Comparison of ENCODE assay signal across 1 cellular context in the genomic region with DNA sequence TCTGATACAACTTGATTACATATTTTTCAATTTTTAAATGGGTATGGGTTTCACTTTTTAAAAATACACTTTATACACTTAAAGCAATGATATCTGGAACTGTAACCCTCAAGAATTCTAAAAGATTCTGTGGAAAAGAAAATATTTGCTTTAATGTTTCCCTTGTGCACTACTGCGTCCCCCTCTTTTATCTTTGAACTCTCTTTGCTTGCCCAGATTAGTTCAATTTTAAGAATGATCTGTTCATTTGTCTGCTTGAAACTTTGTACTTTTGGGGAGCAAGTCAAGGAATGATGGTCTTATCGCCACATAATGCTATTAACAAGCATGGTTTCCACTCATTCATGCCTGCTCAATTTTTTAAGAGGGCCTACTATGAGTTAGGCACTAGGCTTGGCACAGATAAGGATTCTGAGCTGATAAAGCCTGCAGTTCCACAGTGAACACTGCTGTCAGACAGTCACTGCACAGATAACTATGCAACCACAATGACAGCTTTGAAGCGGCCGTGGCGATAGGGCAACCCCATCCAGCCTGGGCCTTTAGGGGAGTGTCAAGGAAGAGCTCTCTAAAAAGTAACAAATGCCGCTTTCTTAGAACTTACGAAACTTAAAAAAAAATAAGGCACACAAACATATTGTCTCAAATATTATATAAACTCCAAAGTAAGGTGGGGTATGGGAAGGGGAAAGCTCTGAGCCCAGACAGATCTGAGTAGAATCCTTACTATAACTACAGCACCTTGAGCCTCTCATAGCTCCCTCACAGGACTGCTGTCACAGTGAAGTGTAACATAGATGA.
TF ChIP-seq lines count a peak whose summit lies in the region.

No MANE protein-coding gene starts in this region.

TF ChIP-seq in K562, 482 proteins besides CTCF, POLR2A, EP300 and RAD21 (continued from another document):
- TF ChIP-seq BRF1 (IDR thresholded peaks at IDR 0.05; ENCODE audit: borderline replicate concordance, extremely low read depth, insufficient read length) (no peak), MED1 (CRISPR knock-in tag; IDR thresholded peaks at IDR 0.05; ENCODE audit: borderline replicate concordance) (no peak), U2AF2 (optimal IDR thresholded peaks at IDR 0.05; ENCODE audit: low read depth, low read length) (no peak), ELF4 (CRISPR knock-in tag; IDR thresholded peaks at IDR 0.05) (peak; percentile 73; the same call in 1 of the 2 replicates), ZNF12 (CRISPR knock-in tag; IDR thresholded peaks at IDR 0.05) (no peak), HNRNPK (IDR thresholded peaks at IDR 0.05; ENCODE audit: low read depth, low read length, poor library complexity, severe bottlenecking) (no peak), ZNF717 (CRISPR knock-in tag; IDR thresholded peaks at IDR 0.05) (no peak)
- TF ChIP-seq, protein P1, sequence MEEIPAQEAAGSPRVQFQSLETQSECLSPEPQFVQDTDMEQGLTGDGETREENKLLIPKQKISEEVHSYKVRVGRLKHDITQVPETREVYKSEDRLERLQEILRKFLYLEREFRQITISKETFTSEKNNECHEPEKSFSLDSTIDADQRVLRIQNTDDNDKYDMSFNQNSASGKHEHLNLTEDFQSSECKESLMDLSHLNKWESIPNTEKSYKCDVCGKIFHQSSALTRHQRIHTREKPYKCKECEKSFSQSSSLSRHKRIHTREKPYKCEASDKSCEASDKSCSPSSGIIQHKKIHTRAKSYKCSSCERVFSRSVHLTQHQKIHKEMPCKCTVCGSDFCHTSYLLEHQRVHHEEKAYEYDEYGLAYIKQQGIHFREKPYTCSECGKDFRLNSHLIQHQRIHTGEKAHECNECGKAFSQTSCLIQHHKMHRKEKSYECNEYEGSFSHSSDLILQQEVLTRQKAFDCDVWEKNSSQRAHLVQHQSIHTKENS (CRISPR knock-in tag; IDR thresholded peaks at IDR 0.05) = no peak
